In genomic region chr10:96613565-96613964, GRCh38 we compare ENCODE assay signal across 1 cellular context.
TF ChIP-seq lines count a peak whose summit lies in the region.

No MANE protein-coding gene starts in this region.

TF ChIP-seq in K562, 482 proteins besides CTCF, POLR2A, EP300 and RAD21:
- TF ChIP-seq TFAP4 (CRISPR knock-in tag; IDR thresholded peaks at IDR 0.05; ENCODE audit: borderline replicate concordance) (no peak), ELF2 (CRISPR knock-in tag; IDR thresholded peaks at IDR 0.05) (no peak), IRF2 (CRISPR knock-in tag; IDR thresholded peaks at IDR 0.05) (no peak), BHLHE40 (IDR thresholded peaks at IDR 0.05; ENCODE audit: low read length) (no peak), PYGO2 (tag; IDR thresholded peaks at IDR 0.05) (no peak), SNIP1 (IDR thresholded peaks at IDR 0.05; ENCODE audit: low read depth) (no peak), CBX5 (IDR thresholded peaks at IDR 0.05; ENCODE audit: borderline replicate concordance, low read depth) (no peak)
- TF ChIP-seq, protein P1, sequence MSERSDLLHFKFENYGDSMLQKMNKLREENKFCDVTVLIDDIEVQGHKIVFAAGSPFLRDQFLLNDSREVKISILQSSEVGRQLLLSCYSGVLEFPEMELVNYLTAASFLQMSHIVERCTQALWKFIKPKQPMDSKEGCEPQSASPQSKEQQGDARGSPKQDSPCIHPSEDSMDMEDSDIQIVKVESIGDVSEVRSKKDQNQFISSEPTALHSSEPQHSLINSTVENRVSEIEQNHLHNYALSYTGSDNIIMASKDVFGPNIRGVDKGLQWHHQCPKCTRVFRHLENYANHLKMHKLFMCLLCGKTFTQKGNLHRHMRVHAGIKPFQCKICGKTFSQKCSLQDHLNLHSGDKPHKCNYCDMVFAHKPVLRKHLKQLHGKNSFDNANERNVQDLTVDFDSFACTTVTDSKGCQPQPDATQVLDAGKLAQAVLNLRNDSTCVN (CRISPR knock-in tag; IDR thresholded peaks at IDR 0.05) = no peak
- TF ChIP-seq, protein P2, sequence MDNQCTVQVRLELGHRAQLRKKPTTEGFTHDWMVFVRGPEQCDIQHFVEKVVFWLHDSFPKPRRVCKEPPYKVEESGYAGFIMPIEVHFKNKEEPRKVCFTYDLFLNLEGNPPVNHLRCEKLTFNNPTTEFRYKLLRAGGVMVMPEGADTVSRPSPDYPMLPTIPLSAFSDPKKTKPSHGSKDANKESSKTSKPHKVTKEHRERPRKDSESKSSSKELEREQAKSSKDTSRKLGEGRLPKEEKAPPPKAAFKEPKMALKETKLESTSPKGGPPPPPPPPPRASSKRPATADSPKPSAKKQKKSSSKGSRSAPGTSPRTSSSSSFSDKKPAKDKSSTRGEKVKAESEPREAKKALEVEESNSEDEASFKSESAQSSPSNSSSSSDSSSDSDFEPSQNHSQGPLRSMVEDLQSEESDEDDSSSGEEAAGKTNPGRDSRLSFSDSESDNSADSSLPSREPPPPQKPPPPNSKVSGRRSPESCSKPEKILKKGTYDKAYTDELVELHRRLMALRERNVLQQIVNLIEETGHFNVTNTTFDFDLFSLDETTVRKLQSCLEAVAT (IDR thresholded peaks at IDR 0.05) = no peak
TF ChIP-seq in K562: peak in this region for 0.
